Comparison of ENCODE assay signal across 19 cellular contexts in the genomic region with DNA sequence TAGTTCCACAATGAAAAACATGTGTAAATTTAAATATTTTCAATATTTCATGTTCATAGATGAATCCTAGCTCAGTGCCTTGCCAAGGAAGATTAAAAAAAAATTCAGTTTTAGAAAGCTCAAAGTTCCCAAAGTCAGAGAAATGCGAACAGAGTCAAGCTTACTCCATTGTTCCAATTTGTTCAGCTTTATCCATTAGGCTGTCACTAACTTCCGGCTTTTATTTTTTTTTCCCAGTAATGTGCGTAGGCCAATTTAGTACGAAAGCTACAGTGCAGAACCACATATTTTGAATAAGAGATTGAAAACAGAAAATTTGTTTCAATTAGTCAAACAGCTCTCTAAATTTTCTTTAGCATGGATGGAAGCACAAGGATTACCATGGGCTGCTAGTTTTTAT. TPM values are rescaled to one million over a fixed set of nuclear protein-coding genes. Genes with fewer than 3 reads are reported as not detected.
DNase-seq lines count a peak whose midpoint lies in the region; ATAC-seq and TF ChIP-seq lines count a peak whose summit lies in the region.
"Had no signal": no experiment of that assay in that cellular context is flagged by ENCODE, and none has a peak within 500 bp of the region (broad histone marks: within the 10 kb centered on the region; RNA-seq: fewer than 3 reads in every experiment).

No MANE protein-coding gene starts in this region.

- TF ChIP-seq CTCF in fibroblast of the aortic adventitia (IDR thresholded peaks at IDR 0.05; ENCODE audit: insufficient read depth, low read length): no peak
- TF ChIP-seq CTCF in MM.1S (IDR thresholded peaks at IDR 0.05; ENCODE audit: low read length): no peak
- no peak for TF ChIP-seq CTCF in esophagus muscularis mucosa (IDR thresholded peaks at IDR 0.05)

- H3K4me2 ChIP-seq in BLaER1: peak overlapping the region; percentile 20
- no peak overlapping the region for H3K4me2 ChIP-seq in MM.1S (ENCODE audit: low read depth, low read length)

- ATAC-seq in GM19023 (IDR thresholded peaks at IDR 0.05; ENCODE audit: unreplicated experiment): no peak

- H3K36me3 ChIP-seq in BLaER1: no peaks in the 10 kb centered on the region
- no peaks in the 10 kb centered on the region for H3K36me3 ChIP-seq in MM.1S (replicated peaks; ENCODE audit: insufficient read depth, low read length)
- no peaks in the 10 kb centered on the region for H3K36me3 ChIP-seq in esophagus muscularis mucosa

- no peak for TF ChIP-seq POLR2A in esophagus muscularis mucosa (IDR thresholded peaks at IDR 0.05; ENCODE audit: low read depth)

- no peaks in the 10 kb centered on the region for H4K20me1 ChIP-seq in BLaER1
- H4K20me1 ChIP-seq in MM.1S (ENCODE audit: insufficient read depth, low read length): no peaks in the 10 kb centered on the region

- DNase-seq in NCI-H526 (lab: John Stamatoyannopoulos, UW) (peak; percentile 18 to 66), dermis blood vessel endothelial cell (peak; percentile 19), fibroblast of the aortic adventitia (ENCODE audit: low read depth) (peak; percentile 38), MM.1S (no peak), esophagus muscularis mucosa (ENCODE audit: extremely low spot score) (no peak), NCI-H1417 (lab: John Stamatoyannopoulos, UW) (no peak)
- DNase-seq: C1 segment of cervical spinal cord; Calu3; CD4-positive, alpha-beta memory T cell; COR-L47; DMS53; DMS79 treated with DMSO at 0.1 percent for 48 hours; GF-D8; GM23248; H7; HCEC 1CT had no signal

- H3K79me2 ChIP-seq in MM.1S (ENCODE audit: low read length): no peaks in the 10 kb centered on the region

- H3K27me3 ChIP-seq in BLaER1: no peaks in the 10 kb centered on the region
- no peaks in the 10 kb centered on the region for H3K27me3 ChIP-seq in MM.1S (replicated peaks; ENCODE audit: insufficient read depth, low read length)
- no peaks in the 10 kb centered on the region for H3K27me3 ChIP-seq in esophagus muscularis mucosa

- H3F3A ChIP-seq in MM.1S (ENCODE audit: insufficient read depth, low read length): no peaks in the 10 kb centered on the region

- no peak overlapping the region for H3K27ac ChIP-seq in BLaER1
- H3K27ac ChIP-seq in MM.1S (ENCODE audit: low read length): no peak overlapping the region
- no peak overlapping the region for H3K27ac ChIP-seq in esophagus muscularis mucosa (replicated peaks in 1 of 4)
- H3K27ac ChIP-seq: 22Rv1, GM23248 had no signal

- WGBS in esophagus muscularis mucosa: 87% methylated on average over 4 of the region's 4 CpGs

- H2AFZ ChIP-seq in MM.1S (ENCODE audit: low read length): no peak overlapping the region
- H2AFZ ChIP-seq: GM23248 had no signal

- TF ChIP-seq EP300 in esophagus muscularis mucosa (IDR thresholded peaks at IDR 0.05): no peak

- no peaks in the 10 kb centered on the region for H3K9me2 ChIP-seq in MM.1S (replicated peaks; ENCODE audit: insufficient read depth, low read length)

- intact Hi-C loops in esophagus muscularis mucosa (cut with DNase I): no loop called here

- no peak overlapping the region for H3K9ac ChIP-seq in BLaER1
- no peak overlapping the region for H3K9ac ChIP-seq in MM.1S (ENCODE audit: low read length)
- H3K9ac ChIP-seq: GM23248 had no signal

- H3K9me3 ChIP-seq in BLaER1: peaks cover 6% of the 10 kb centered on the region; the same call in 1 of the 2 replicates
- H3K9me3 ChIP-seq in MM.1S (replicated peaks; ENCODE audit: insufficient read depth, low read length): no peaks in the 10 kb centered on the region
- no peaks in the 10 kb centered on the region for H3K9me3 ChIP-seq in esophagus muscularis mucosa

- H3K4me3 ChIP-seq in BLaER1 (no peak overlapping the region), fibroblast of the aortic adventitia (ENCODE audit: low read depth, low read length) (no peak overlapping the region), MM.1S (ENCODE audit: low read length) (no peak overlapping the region), esophagus muscularis mucosa (no peak overlapping the region)
- H3K4me3 ChIP-seq: GM23248 had no signal

- H3K4me1 ChIP-seq in BLaER1 (peaks cover 11% of the 10 kb centered on the region), MM.1S (ENCODE audit: low read length) (no peaks in the 10 kb centered on the region), esophagus muscularis mucosa (no peaks in the 10 kb centered on the region)

RNA-seq across cellular contexts. Expression of a gene that starts 23.1 kb away (rescaled TPM):
- total RNA-seq in dermis blood vessel endothelial cell (35.6 and 45.3 TPM in 2 replicates), fibroblast of the aortic adventitia (ENCODE audit: low replicate concordance) (14.8 and 43.6 TPM in 2 replicates), esophagus muscularis mucosa (10 to 100 TPM; 23.5 to 35.3 (median 27.2) TPM)

Comparison
In these comparisons a context has a peak if more than half of its experiments do, and no peak if none do; other contexts are left out.
1. DNase-seq: peak in NCI-H526 (2 of 2), dermis blood vessel endothelial cell (single experiment) and fibroblast of the aortic adventitia (single experiment); none in MM.1S (single experiment), esophagus muscularis mucosa (single experiment) and NCI-H1417 (0 of 3).